8 cellular contexts compared by ENCODE assay signal in genomic region chr20:43514062-43514971, GRCh38. TPM values are rescaled to one million over a fixed set of nuclear protein-coding genes. Genes with fewer than 3 reads are reported as not detected.
DNase-seq lines count a peak whose midpoint lies in the region; ATAC-seq, FAIRE-seq and TF ChIP-seq lines count a peak whose summit lies in the region.

No MANE protein-coding gene starts in this region.

- peaks cover 2% of the 10 kb centered on the region for H3K4me1 ChIP-seq in right cardiac atrium (ENCODE audit: control insufficient read depth, insufficient read depth, low read length)

- intact Hi-C loops in right cardiac atrium (cut with DNase I), result no loop called here

- peak overlapping the region; percentile 91 for H3K27ac Mint-ChIP-seq in T-helper 1 cell treated with Interleukin-12 subunit alpha and Interleukin-12 subunit beta and Interleukin-4 antibody, amounts not matched to agents 30 μg/mL and 1 μg/mL, for 36 hours

- H3K9me3 ChIP-seq in right cardiac atrium (ENCODE audit: control insufficient read depth, low read length), result no peaks in the 10 kb centered on the region

- peak; percentile 44 for FAIRE-seq in urothelium cell line (lab: Jason Lieb, UNC)

- peak overlapping the region; percentile 16 for H3K27ac ChIP-seq in right cardiac atrium (ENCODE audit: low read length)

- no peaks in the 10 kb centered on the region for H3K36me3 Mint-ChIP-seq in T-helper 1 cell treated with Interleukin-12 subunit alpha and Interleukin-12 subunit beta and Interleukin-4 antibody, amounts not matched to agents 30 μg/mL and 1 μg/mL, for 36 hours (ENCODE audit: low read depth)

- peak; percentile 81 for ATAC-seq in HG02623 (IDR thresholded peaks at IDR 0.05; ENCODE audit: unreplicated experiment)
- peak; percentile 96 to 97 for ATAC-seq in right cardiac atrium

- peaks cover 8% of the 10 kb centered on the region for H3K4me1 Mint-ChIP-seq in T-helper 1 cell treated with Interleukin-12 subunit alpha and Interleukin-12 subunit beta and Interleukin-4 antibody, amounts not matched to agents 30 μg/mL and 1 μg/mL, for 36 hours (ENCODE audit: low read depth)

- WGBS in right cardiac atrium, result 49% methylated on average over 53 of the region's 53 CpGs

- no peaks in the 10 kb centered on the region for H3K27me3 ChIP-seq in right cardiac atrium (ENCODE audit: control insufficient read depth, insufficient read depth)

- peak; percentile 41 for TF ChIP-seq CTCF in GM12865 (IDR thresholded peaks at IDR 0.05; ENCODE audit: insufficient read depth, low read depth, low read length, missing control alignments)

- peaks cover 3% of the 10 kb centered on the region for H3K27me3 Mint-ChIP-seq in T-helper 1 cell treated with Interleukin-12 subunit alpha and Interleukin-12 subunit beta and Interleukin-4 antibody, amounts not matched to agents 30 μg/mL and 1 μg/mL, for 36 hours (ENCODE audit: low read depth)

- no peaks in the 10 kb centered on the region for H3K9me3 Mint-ChIP-seq in T-helper 1 cell treated with Interleukin-12 subunit alpha and Interleukin-12 subunit beta and Interleukin-4 antibody, amounts not matched to agents 30 μg/mL and 1 μg/mL, for 36 hours

- H3K4me3 ChIP-seq in GM12865 (ENCODE audit: low read depth, low read length), result peak overlapping the region; percentile 75
- peak overlapping the region; percentile 55 for H3K4me3 ChIP-seq in right cardiac atrium (ENCODE audit: low read length)

- H3K4me3 Mint-ChIP-seq in T-helper 1 cell treated with Interleukin-12 subunit alpha and Interleukin-12 subunit beta and Interleukin-4 antibody, amounts not matched to agents 30 μg/mL and 1 μg/mL, for 36 hours, result peak overlapping the region; percentile 93

- DNase-seq in GM12865 (ENCODE audit: low read depth), result peak; percentile 99
- peak; percentile 95 for DNase-seq in NCI-H1105 treated with DMSO at 0.1 percent for 48 hours (lab: John Stamatoyannopoulos, UW)
- DNase-seq in anterior cingulate cortex (lab: John Stamatoyannopoulos, UW), result peak; percentile 29 to 98 (median 94)
- peak; percentile 98 for DNase-seq in right cardiac atrium
- peak; percentile 93 for DNase-seq in pulmonary artery endothelial cell (ENCODE audit: low read depth, low spot score)
- peak; percentile 100 for DNase-seq in urothelium cell line (ENCODE audit: low spot score)

RNA-seq across cellular contexts. Expression of gene L3MBTL1, which starts 6.8 kb away (rescaled TPM):
- 1 to 10 TPM; 5.0 to 6.1 (median 6.1) TPM for total RNA-seq in right cardiac atrium
- polyA plus RNA-seq in right cardiac atrium, result 4.4 TPM
- total RNA-seq in pulmonary artery endothelial cell, result 2.8 and 4.5 TPM in 2 replicates

RNA-seq across cellular contexts. Expression of gene SGK2, which starts 44.5 kb away (rescaled TPM):
- total RNA-seq in right cardiac atrium, result 1 to 10 TPM in 1 of 4 donors, under 1 TPM in 2, not detected in 1; 0.21 to 2.9 (median 0.23) TPM
- 3.6 TPM for polyA plus RNA-seq in right cardiac atrium
- 0.07 TPM in 1 of 2 replicates, not detected in the other for total RNA-seq in pulmonary artery endothelial cell

RNA-seq across cellular contexts. Expression of gene SRSF6, which starts 56.6 kb away (rescaled TPM):
- total RNA-seq in right cardiac atrium, result 10 to 100 TPM; 64.4 to 80.6 (median 73.5) TPM
- polyA plus RNA-seq in right cardiac atrium, result 50.8 TPM
- 53.7 and 55.8 TPM in 2 replicates for total RNA-seq in pulmonary artery endothelial cell

Comparison
In these comparisons a context has a peak if more than half of its experiments do, and no peak if none do; other contexts are left out.
1. Peak in every context shown above with its lines: DNase-seq, ATAC-seq, H3K4me3 ChIP-seq and H3K27ac ChIP-seq.